Comparison of ENCODE assay signal across 26 cellular contexts in the genomic region with DNA sequence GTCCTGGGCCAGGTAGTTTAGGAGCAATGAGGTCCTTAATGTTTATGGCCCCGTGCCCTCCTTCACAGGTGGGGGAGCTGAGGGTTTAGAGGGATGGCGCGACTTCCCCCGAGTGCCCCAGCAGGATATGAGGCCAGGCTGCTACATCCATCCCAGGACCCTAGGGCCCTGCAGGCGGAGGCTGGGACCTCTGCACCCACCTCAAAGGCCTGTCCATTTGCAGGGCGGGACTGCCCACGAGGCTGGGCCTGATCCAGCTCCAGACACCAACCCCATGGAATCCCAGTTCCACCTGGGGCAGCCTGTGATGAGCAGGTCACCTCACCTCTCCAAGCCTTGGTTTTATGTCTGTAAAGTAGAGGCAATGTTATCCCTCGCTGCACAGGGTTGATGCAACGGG.
"Had no signal": no experiment of that assay in that cellular context is flagged by ENCODE, and none has a peak within 500 bp of the region (broad histone marks: within the 10 kb centered on the region; RNA-seq: fewer than 3 reads in every experiment).

No MANE protein-coding gene starts in this region.

- DNase-seq: activated CD4-positive, alpha-beta T cell treated with anti-CD3 and anti-CD28 coated beads, Interleukin-2, amount 10 ng/mL, durations not matched to agents 7 days and 5 days; activated CD4-positive, CD25-positive, alpha-beta regulatory T cell treated with anti-CD3 and anti-CD28 coated beads, Interleukin-2, amount 50 U/mL, for 72 hours; activated CD8-positive, alpha-beta memory T cell treated with anti-CD3 and anti-CD28 coated beads, Interleukin-2, amount 10 ng/mL, durations not matched to agents 7 days and 5 days; activated CD8-positive, alpha-beta T cell treated with anti-CD3 and anti-CD28 coated beads for 36 hours; activated effector memory CD4-positive, alpha-beta T cell treated with anti-CD3 and anti-CD28 coated beads, Interleukin-2, amount 50 U/mL, for 16 hours; activated naive CD4-positive, alpha-beta T cell treated with anti-CD3 and anti-CD28 coated beads, Interleukin-2, amount 10 ng/mL, durations not matched to agents 7 days and 5 days; activated T-cell treated with anti-CD3 and anti-CD28 coated beads for 4 hours; amygdala; body of pancreas; cortex of kidney; endodermal cell; left cardiac atrium; natural killer cell; stimulated activated CD4-positive, alpha-beta T cell treated with anti-CD3 and anti-CD28 coated beads, Interleukin-2, amount 100 ng/mL, for 24 hours; stimulated activated CD8-positive, alpha-beta memory T cell treated with anti-CD3 and anti-CD28 coated beads, Interleukin-4, amount 100 ng/mL, for 48 hours; stimulated activated naive B cell treated with anti-CD40 and anti-IgM and Interleukin-4, amounts not matched to agents 10 μg/mL and 1 μg/mL and 100 μg/mL, for 72 hours; T-helper 1 cell; testis; WERI-Rb-1 had no signal

- H3K36me3 ChIP-seq: cardiac muscle cell, heart left ventricle, ovary, prostate gland, WERI-Rb-1 had no signal

- H3K27ac ChIP-seq: body of pancreas, cardiac muscle cell, WERI-Rb-1 had no signal

- H3K4me3 ChIP-seq: body of pancreas, cardiac muscle cell, heart left ventricle, lung, ovary, prostate gland, skin epidermis, testis had no signal

- H3K4me1 ChIP-seq: body of pancreas, prostate gland had no signal

- H3K9me3 ChIP-seq: body of pancreas, heart left ventricle, ovary, prostate gland, testis had no signal

- H3K27me3 ChIP-seq: body of pancreas, cardiac muscle cell, ovary, testis had no signal

- ATAC-seq: activated CD8-positive, alpha-beta memory T cell treated with anti-CD3 and anti-CD28 coated beads, Interleukin-2, amount 10 ng/mL, durations not matched to agents 7 days and 5 days; activated CD8-positive, alpha-beta T cell treated with anti-CD3 and anti-CD28 coated beads for 36 hours; body of pancreas; stimulated activated naive B cell treated with anti-CD40 and anti-IgM and Interleukin-4, amounts not matched to agents 10 μg/mL and 1 μg/mL and 100 μg/mL, for 72 hours had no signal

- FAIRE-seq: TTC549 had no signal
